In the genomic region with DNA sequence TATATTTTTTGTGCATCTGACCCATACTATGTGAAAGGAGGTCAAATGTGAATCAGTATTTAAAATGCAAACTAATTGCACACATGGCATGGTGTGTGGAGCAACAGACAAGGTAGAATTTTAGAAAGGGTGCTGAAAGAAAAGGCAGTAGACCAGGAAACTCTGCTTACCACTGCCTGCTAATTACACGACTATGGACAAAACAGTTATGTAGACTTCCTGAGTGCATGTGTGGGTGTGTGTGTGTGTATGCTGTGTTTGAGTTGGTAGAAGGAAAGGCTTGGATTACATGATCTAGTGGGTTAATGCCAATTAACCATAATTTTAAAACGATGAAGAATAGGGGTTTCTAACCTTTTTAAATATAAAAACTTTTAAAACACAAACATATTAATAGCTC, we compare ENCODE assay signal across 24 cellular contexts.
"Had no signal": no experiment of that assay in that cellular context is flagged by ENCODE, and none has a peak within 500 bp of the region (broad histone marks: within the 10 kb centered on the region; RNA-seq: fewer than 3 reads in every experiment).

No MANE protein-coding gene starts in this region.

- H3K27me3 Mint-ChIP-seq: activated naive CD8-positive, alpha-beta T cell; central memory CD8-positive, alpha-beta T cell; T-helper 17 cell had no signal

- H2AFZ ChIP-seq: PC-9 had no signal

- H3K27ac ChIP-seq: PC-9 had no signal

- H3K9me3 Mint-ChIP-seq: activated naive CD4-positive, alpha-beta T cell treated with anti-CD3 and anti-CD28 coated beads for 36 hours had no signal

- ATAC-seq: activated T-cell treated with anti-CD3 and anti-CD28 coated beads, Interleukin-2, amount 50 U/mL, for 4 hours; T-helper 17 cell had no signal

- H3K4me3 ChIP-seq: PC-9 had no signal

- FAIRE-seq: astrocyte had no signal

- H3K4me2 ChIP-seq: PC-9 had no signal

- H3K4me3 Mint-ChIP-seq: activated naive CD4-positive, alpha-beta T cell treated with anti-CD3 and anti-CD28 coated beads for 36 hours; activated naive CD8-positive, alpha-beta T cell; activated T-cell treated with anti-CD3 and anti-CD28 coated beads, Interleukin-2, amount 50 U/mL, for 4 hours; brain; central memory CD8-positive, alpha-beta T cell; T-helper 17 cell; WTC11 had no signal

- DNase-seq: activated CD4-positive, alpha-beta T cell treated with anti-CD3 and anti-CD28 coated beads for 48 hours; activated CD4-positive, alpha-beta T cell treated with anti-CD3 and anti-CD28 coated beads, Interleukin-2, amount 50 U/mL, for 48 hours; activated CD4-positive, CD25-positive, alpha-beta regulatory T cell treated with anti-CD3 and anti-CD28 coated beads, Interleukin-2, amount 50 U/mL, for 72 hours; activated effector memory CD4-positive, alpha-beta T cell treated with anti-CD3 and anti-CD28 coated beads, Interleukin-2, amount 50 U/mL, for 16 hours; activated naive CD4-positive, alpha-beta T cell treated with anti-CD3 and anti-CD28 coated beads for 36 hours; activated T-cell treated with anti-CD3 and anti-CD28 coated beads, Interleukin-2, amount 50 U/mL, for 4 hours; amygdala; NCI-H1048; NCI-H146; NCI-H187 treated with DMSO at 0.1 percent for 48 hours; NCI-H2081 treated with DMSO at 0.1 percent for 48 hours; NCI-H2171; NCI-H2227 treated with DMSO at 0.1 percent for 48 hours; NCI-H526; NCI-H82; PC-9; SIG-M5; T-helper 17 cell; T-helper 9 cell had no signal

- H3K4me1 Mint-ChIP-seq: brain; central memory CD8-positive, alpha-beta T cell; T-helper 17 cell had no signal

- H3K36me3 Mint-ChIP-seq: activated naive CD8-positive, alpha-beta T cell; brain; WTC11 had no signal

- H3K27ac Mint-ChIP-seq: activated naive CD4-positive, alpha-beta T cell treated with anti-CD3 and anti-CD28 coated beads for 36 hours; activated naive CD8-positive, alpha-beta T cell; brain; T-helper 17 cell; WTC11 had no signal
